ENCODE assay signal across 8 cellular contexts in genomic region chr19:19531951-19532805, GRCh38. TPM values are rescaled to one million over a fixed set of nuclear protein-coding genes. Genes with fewer than 3 reads are reported as not detected.
A peak's percentile ranks its signal among the peaks of the same experiment; 100 is the strongest.
DNase-seq lines count a peak whose midpoint lies in the region; ATAC-seq and TF ChIP-seq lines count a peak whose summit lies in the region.

No MANE protein-coding gene starts in this region.

- H3K4me3 ChIP-seq in CD8-positive, alpha-beta memory T cell (ENCODE audit: low read length), result no peak overlapping the region
- H3K4me3 ChIP-seq in fibroblast of lung (replicated peaks in 1 of 4; ENCODE audit: control extremely low read depth in 1 of 4, insufficient read depth in 1 of 4, low read depth in 3 of 4, low read length in 4 of 4), result no peak overlapping the region

- no peak overlapping the region for H2AFZ ChIP-seq in fibroblast of lung (ENCODE audit: low read length)

- no peaks in the 10 kb centered on the region for H3K79me2 ChIP-seq in fibroblast of lung (ENCODE audit: control insufficient read depth, insufficient read depth, low read length)

- H3K27ac ChIP-seq in CD8-positive, alpha-beta memory T cell (ENCODE audit: low read depth, low read length), result no peak overlapping the region
- no peak overlapping the region for H3K27ac ChIP-seq in fibroblast of lung (ENCODE audit: insufficient read depth, low read length)

- TF ChIP-seq CTCF in fibroblast of lung (conservative IDR thresholded peaks at IDR 0.05 in 1 of 2, IDR thresholded peaks at IDR 0.05 in 1 of 2; ENCODE audit: low read depth in 1 of 2, low read length in 2 of 2) (peak; percentile 88 to 95), neural crest cell (conservative IDR thresholded peaks at IDR 0.05) (peak; percentile 98)

- no peaks in the 10 kb centered on the region for H4K20me1 ChIP-seq in fibroblast of lung (ENCODE audit: control insufficient read depth, extremely low read depth, insufficient read depth, low read length)

- DNase-seq in CD8-positive, alpha-beta memory T cell, result peak; percentile 74 to 87 (median 82)
- DNase-seq in OCI-M1 (lab: John Stamatoyannopoulos, UW) (peak; percentile 96), fibroblast of lung (ENCODE audit: low read depth in 2 of 2) (peak; percentile 33 to 51), neural crest cell (ENCODE audit: low read depth, low spot score) (peak; percentile 86)
- peak; percentile 90 for DNase-seq in activated T-cell treated with anti-CD3 and anti-CD28 coated beads, Interleukin-2, amount 50 U/mL, for 4 hours
- peak; percentile 77 for DNase-seq in stimulated activated naive CD4-positive, alpha-beta T cell treated with Interleukin-2 at 50 U/mL for 16 hours (lab: John Stamatoyannopoulos, UW)

- CTCF ChIA-PET in CD8-positive, alpha-beta memory T cell (lab: Charles Lee), result interaction anchor here (0.8 to 7.5 kb wide), 34 partner anchors 9 to 746 kb away, joined by 3 to 50 read pairs (median 4); partner anchors contain the start of genes GMIP, NDUFA13, PBX4 and TSSK6

- no peaks in the 10 kb centered on the region for H3K27me3 Mint-ChIP-seq in CD8-positive, alpha-beta memory T cell
- H3K27me3 Mint-ChIP-seq in activated T-cell treated with anti-CD3 and anti-CD28 coated beads, Interleukin-2, amount 50 U/mL, for 4 hours (ENCODE audit: low read depth), result no peaks in the 10 kb centered on the region
- H3K27me3 Mint-ChIP-seq in neural crest cell (ENCODE audit: low read depth), result peaks cover 13% of the 10 kb centered on the region

- H3K9me3 ChIP-seq in CD8-positive, alpha-beta memory T cell (ENCODE audit: low read length), result no peaks in the 10 kb centered on the region
- H3K9me3 ChIP-seq in fibroblast of lung (ENCODE audit: control insufficient read depth, insufficient read depth, low read depth, low read length), result no peaks in the 10 kb centered on the region

- H3K4me2 ChIP-seq in fibroblast of lung (ENCODE audit: extremely low read depth, insufficient read depth, low read length), result no peak overlapping the region

- H3K27me3 ChIP-seq in CD8-positive, alpha-beta memory T cell (ENCODE audit: insufficient read depth, low read length, poor library complexity, severe bottlenecking), result no peaks in the 10 kb centered on the region
- no peaks in the 10 kb centered on the region for H3K27me3 ChIP-seq in fibroblast of lung (ENCODE audit: control insufficient read depth, insufficient read depth, low read length)

- peaks cover 9% of the 10 kb centered on the region for H3K4me1 ChIP-seq in CD8-positive, alpha-beta memory T cell (ENCODE audit: insufficient read depth, low read length)
- no peaks in the 10 kb centered on the region for H3K4me1 ChIP-seq in fibroblast of lung (ENCODE audit: control insufficient read depth, extremely low read depth, insufficient read depth, low read length)

- POLR2A ChIA-PET in CD8-positive, alpha-beta memory T cell (lab: Charles Lee), result interaction anchor here (0.6 to 2.0 kb wide), 3 partner anchors 90 to 137 kb away, joined by 4 to 6 read pairs (median 5); partner anchors contain the start of genes GMIP and ZNF101

- ATAC-seq in HG02798 (IDR thresholded peaks at IDR 0.05; ENCODE audit: poor library complexity, unreplicated experiment) (peak; percentile 63), GM19455 (IDR thresholded peaks at IDR 0.05; ENCODE audit: unreplicated experiment) (no peak)
- ATAC-seq in activated T-cell treated with anti-CD3 and anti-CD28 coated beads, Interleukin-2, amount 50 U/mL, for 4 hours, result peak; percentile 84 to 89

- peaks cover 0 to 2% (median 0%) of the 10 kb centered on the region in 5 donors for H3K9me3 Mint-ChIP-seq in CD8-positive, alpha-beta memory T cell
- H3K9me3 Mint-ChIP-seq in activated T-cell treated with anti-CD3 and anti-CD28 coated beads, Interleukin-2, amount 50 U/mL, for 4 hours, result no peaks in the 10 kb centered on the region
- H3K9me3 Mint-ChIP-seq in neural crest cell, result no peaks in the 10 kb centered on the region

- H3K9ac ChIP-seq in fibroblast of lung (ENCODE audit: insufficient read depth, low read length), result no peak overlapping the region

- H3K36me3 Mint-ChIP-seq in CD8-positive, alpha-beta memory T cell, result peaks cover 0 to 24% (median 5%) of the 10 kb centered on the region in 3 donors
- H3K36me3 Mint-ChIP-seq in activated T-cell treated with anti-CD3 and anti-CD28 coated beads, Interleukin-2, amount 50 U/mL, for 4 hours (ENCODE audit: insufficient read depth), result peaks cover 3% of the 10 kb centered on the region
- H3K36me3 Mint-ChIP-seq in neural crest cell (ENCODE audit: low read depth), result peaks cover 8% of the 10 kb centered on the region

- H3K4me1 Mint-ChIP-seq in CD8-positive, alpha-beta memory T cell, result peaks cover 5 to 14% (median 5%) of the 10 kb centered on the region in 3 donors
- H3K4me1 Mint-ChIP-seq in activated T-cell treated with anti-CD3 and anti-CD28 coated beads, Interleukin-2, amount 50 U/mL, for 4 hours (ENCODE audit: low read depth), result peaks cover 8% of the 10 kb centered on the region
- peaks cover 35% of the 10 kb centered on the region for H3K4me1 Mint-ChIP-seq in neural crest cell

- H3K36me3 ChIP-seq in CD8-positive, alpha-beta memory T cell (ENCODE audit: insufficient read depth, low read length), result no peaks in the 10 kb centered on the region
- peaks cover 2% of the 10 kb centered on the region for H3K36me3 ChIP-seq in fibroblast of lung (ENCODE audit: control insufficient read depth, insufficient read depth, low read length)

- H3K4me3 Mint-ChIP-seq in CD8-positive, alpha-beta memory T cell, result no peak overlapping the region
- no peak overlapping the region for H3K4me3 Mint-ChIP-seq in activated T-cell treated with anti-CD3 and anti-CD28 coated beads, Interleukin-2, amount 50 U/mL, for 4 hours
- H3K4me3 Mint-ChIP-seq in neural crest cell, result peak overlapping the region; percentile 61

- H3K27ac Mint-ChIP-seq in CD8-positive, alpha-beta memory T cell, result peak overlapping the region; percentile 47 to 97 (median 64)
- peak overlapping the region; percentile 19 for H3K27ac Mint-ChIP-seq in neural crest cell (ENCODE audit: unreplicated experiment)

RNA-seq across cellular contexts. Expression of gene YJEFN3, which starts 3.5 kb away (rescaled TPM):
- total RNA-seq in CD8-positive, alpha-beta memory T cell, result 1 to 10 TPM; 6.5 to 7.5 TPM
- polyA plus RNA-seq in CD8-positive, alpha-beta memory T cell, result not detected
- total RNA-seq in activated T-cell treated with anti-CD3 and anti-CD28 coated beads, Interleukin-2, amount 50 U/mL, for 4 hours, result 10 to 100 TPM; 10.6 to 13.7 (median 13.4) TPM
- total RNA-seq in fibroblast of lung (0.50 and 0.51 TPM in 2 replicates), neural crest cell (15.0 and 18.1 TPM in 2 replicates)
- polyA plus RNA-seq in fibroblast of lung, result 0.62 and 0.69 TPM in 2 replicates
- polyA plus RNA-seq in fibroblast of lung (2012), result 0.96 and 1.1 TPM in 2 replicates
- 0.56 and 0.59 TPM in 2 replicates for polyA minus RNA-seq in fibroblast of lung (ENCODE audit: low replicate concordance)

RNA-seq across cellular contexts. Expression of gene CILP2, which starts 5.9 kb away (rescaled TPM):
- total RNA-seq in CD8-positive, alpha-beta memory T cell, result under 1 TPM; 0.07 to 0.11 TPM
- 0.33 TPM for polyA plus RNA-seq in CD8-positive, alpha-beta memory T cell
- under 1 TPM; 0.13 to 0.19 (median 0.18) TPM for total RNA-seq in activated T-cell treated with anti-CD3 and anti-CD28 coated beads, Interleukin-2, amount 50 U/mL, for 4 hours
- total RNA-seq in fibroblast of lung (0.51 and 0.66 TPM in 2 replicates), neural crest cell (2.7 and 2.9 TPM in 2 replicates)
- 0.10 and 0.23 TPM in 2 replicates for polyA plus RNA-seq in fibroblast of lung
- 0.29 and 0.76 TPM in 2 replicates for polyA plus RNA-seq in fibroblast of lung (2012)
- polyA minus RNA-seq in fibroblast of lung (ENCODE audit: low replicate concordance), result 0.27 and 0.78 TPM in 2 replicates

RNA-seq across cellular contexts. Expression of gene NDUFA13, which starts 16.2 kb away (rescaled TPM):
- 100 to 1,000 TPM; 337 to 341 TPM for total RNA-seq in CD8-positive, alpha-beta memory T cell
- polyA plus RNA-seq in CD8-positive, alpha-beta memory T cell, result 334 TPM
- 100 to 1,000 TPM; 431 to 445 (median 436) TPM for total RNA-seq in activated T-cell treated with anti-CD3 and anti-CD28 coated beads, Interleukin-2, amount 50 U/mL, for 4 hours
- total RNA-seq in fibroblast of lung (215 and 221 TPM in 2 replicates), neural crest cell (371 and 389 TPM in 2 replicates)
- 306 and 472 TPM in 2 replicates for polyA plus RNA-seq in fibroblast of lung
- polyA plus RNA-seq in fibroblast of lung (2012), result 534 and 556 TPM in 2 replicates
- 197 and 217 TPM in 2 replicates for polyA minus RNA-seq in fibroblast of lung (ENCODE audit: low replicate concordance)

RNA-seq across cellular contexts. Expression of gene TSSK6, which starts 16.8 kb away (rescaled TPM):
- total RNA-seq in CD8-positive, alpha-beta memory T cell, result 1 to 10 TPM; 3.1 to 3.4 TPM
- polyA plus RNA-seq in CD8-positive, alpha-beta memory T cell, result 1.4 TPM
- 1 to 10 TPM; 3.6 to 3.8 (median 3.8) TPM for total RNA-seq in activated T-cell treated with anti-CD3 and anti-CD28 coated beads, Interleukin-2, amount 50 U/mL, for 4 hours
- total RNA-seq in fibroblast of lung, result 3.1 and 5.8 TPM in 2 replicates
- polyA plus RNA-seq in fibroblast of lung, result 0.32 and 0.47 TPM in 2 replicates
- polyA plus RNA-seq in fibroblast of lung (2012), result 0.92 and 0.96 TPM in 2 replicates
- polyA minus RNA-seq in fibroblast of lung (ENCODE audit: low replicate concordance), result 0.27 TPM in 1 of 2 replicates, not detected in the other
- total RNA-seq in neural crest cell, result 2.7 and 2.9 TPM in 2 replicates

Comparison
In these comparisons a context has a peak if more than half of its experiments do, and no peak if none do; other contexts are left out.
1. DNase-seq: peak in every context shown above with its lines; median percentile 96 in OCI-M1; 90 in activated T-cell treated with anti-CD3 and anti-CD28 coated beads, Interleukin-2, amount 50 U/mL, for 4 hours; 86 in neural crest cell; 82 in CD8-positive, alpha-beta memory T cell; 77 in stimulated activated naive CD4-positive, alpha-beta T cell treated with Interleukin-2 at 50 U/mL for 16 hours; 42 in fibroblast of lung.